8 cellular contexts compared by ENCODE assay signal in genomic region chr14:75660630-75661498, GRCh38. TPM values are rescaled to one million over a fixed set of nuclear protein-coding genes. Genes with fewer than 3 reads are reported as not detected.
DNase-seq lines count a peak whose midpoint lies in the region; ATAC-seq and TF ChIP-seq lines count a peak whose summit lies in the region.

Gene ERG28 (minus strand): TSS chr14:75660876. CDS start chr14:75657502, 3,374 bp downstream.
Gene TTLL5 (plus strand): TSS chr14:75661246. CDS start chr14:75663150, 1,904 bp downstream.

- H3K27ac Mint-ChIP-seq in IgD-negative memory B cell, result peak within 1 kb of the TSS; percentile 93 to 99 (median 94)

- DNase-seq in DMS 273 treated with DMSO at 0.1 percent for 48 hours (lab: John Stamatoyannopoulos, UW) (peak; percentile 98), OCI-M2 (lab: John Stamatoyannopoulos, UW; ENCODE audit: unreplicated experiment) (peak; percentile 96), activated T-cell treated with anti-CD3 and anti-CD28 coated beads for 4 hours (peak; percentile 91), epithelial cell of esophagus (ENCODE audit: low read depth) (peak; percentile 100)
- DNase-seq in stimulated activated CD8-positive, alpha-beta memory T cell treated with anti-CD3 and anti-CD28 coated beads, Interleukin-4, amount 100 ng/mL, for 1 hour (ENCODE audit: low read depth in 2 of 2, low spot score in 1 of 2), result peak; percentile 85 to 92

- H3K27me3 ChIP-seq in mononuclear cell (ENCODE audit: insufficient read depth, low read length), result no peaks in the 10 kb centered on the region

- H3K9me3 ChIP-seq in mononuclear cell (ENCODE audit: low read depth, low read length), result no peaks in the 10 kb centered on the region

- H3K4me1 Mint-ChIP-seq in IgD-negative memory B cell, result peaks cover 15 to 22% (median 18%) of the 10 kb centered on the region in 3 donors

- ATAC-seq in GM21529 (IDR thresholded peaks at IDR 0.05; ENCODE audit: unreplicated experiment), result peak; percentile 97

- H3K36me3 Mint-ChIP-seq in IgD-negative memory B cell, result no peaks in the 10 kb centered on the region

- peak within 1 kb of the TSS; percentile 90 for H3K4me3 ChIP-seq in epithelial cell of esophagus (ENCODE audit: low read length)
- H3K4me3 ChIP-seq in mononuclear cell (ENCODE audit: low read length), result peak within 1 kb of the TSS; percentile 94

- TF ChIP-seq CTCF in epithelial cell of esophagus (IDR thresholded peaks at IDR 0.05; ENCODE audit: insufficient read depth, low read depth, low read length, missing control alignments), result no peak

- H3K9me3 Mint-ChIP-seq in IgD-negative memory B cell, result no peaks in the 10 kb centered on the region

- peaks cover 4% of the 10 kb centered on the region for H3K27me3 Mint-ChIP-seq in IgD-negative memory B cell

- peaks cover 18% of the 10 kb centered on the region for H3K4me1 ChIP-seq in mononuclear cell (ENCODE audit: insufficient read depth, low read length)

- H3K4me3 Mint-ChIP-seq in IgD-negative memory B cell, result peak within 1 kb of the TSS; percentile 85 to 98 (median 92)

RNA-seq across cellular contexts. Expression of gene ERG28, which starts in this region (rescaled TPM):
- 25.5 TPM for polyA plus RNA-seq in IgD-negative memory B cell
- 3.8 TPM for total RNA-seq in mononuclear cell

RNA-seq across cellular contexts. Expression of gene TTLL5, which starts in this region (rescaled TPM):
- polyA plus RNA-seq in IgD-negative memory B cell, result 10.4 TPM
- 10.6 TPM for total RNA-seq in mononuclear cell

Comparison
In these comparisons a context has a peak if more than half of its experiments do, and no peak if none do; other contexts are left out.
1. Peak in every context shown above with its lines: DNase-seq, ATAC-seq and H3K4me3 ChIP-seq.